ENCODE assay signal across 8 cellular contexts in genomic region chr20:32743237-32744112, GRCh38. TPM values are rescaled to one million over a fixed set of nuclear protein-coding genes. Genes with fewer than 3 reads are reported as not detected.
A peak's percentile ranks its signal among the peaks of the same experiment; 100 is the strongest.
DNase-seq lines count a peak whose midpoint lies in the region; ATAC-seq, FAIRE-seq and TF ChIP-seq lines count a peak whose summit lies in the region.

Gene COMMD7 (minus strand): TSS chr20:32743467. CDS start chr20:32743391, 76 bp downstream.

- intact Hi-C loops in Calu3 (cut with micrococcal nuclease; ENCODE audit: unreplicated experiment): no loop called here

- H3K27ac Mint-ChIP-seq in Calu3 (ENCODE audit: unreplicated experiment): peak within 1 kb of the TSS; percentile 81

- H3K27me3 Mint-ChIP-seq in Calu3 (ENCODE audit: unreplicated experiment): no peaks in the 10 kb centered on the region

- peaks cover 23% of the 10 kb centered on the region for H3K4me1 Mint-ChIP-seq in Calu3 (ENCODE audit: low read depth, unreplicated experiment)

- peak within 1 kb of the TSS; percentile 58 for H3K4me3 ChIP-seq in bronchial epithelial cell (ENCODE audit: low read depth, low read length)

- peak; percentile 76 for DNase-seq in Calu3
- peak; percentile 36 for DNase-seq in MV-4-11 (lab: John Stamatoyannopoulos, UW)
- peak; percentile 36 for DNase-seq in bronchial epithelial cell (ENCODE audit: low read depth)
- DNase-seq in islet precursor cell: peak; percentile 88
- DNase-seq in stimulated activated CD4-positive, alpha-beta T cell treated with anti-CD3 and anti-CD28 coated beads, Interleukin-12 subunit alpha, Interleukin-12 subunit beta, amount 100 ng/mL, for 4 hours: peak; percentile 63

- no TSS peak for BruUV-seq in Calu3 (replicated peaks; lab: Mats Ljungman, UMichigan)

- TF ChIP-seq CTCF in Calu3 (IDR thresholded peaks at IDR 0.05; ENCODE audit: unreplicated experiment): no peak
- no peak for TF ChIP-seq CTCF in VCaP (conservative IDR thresholded peaks at IDR 0.05)
- TF ChIP-seq CTCF in bronchial epithelial cell (IDR thresholded peaks at IDR 0.05; ENCODE audit: insufficient read depth, low read length, severe bottlenecking): no peak

- H3K9me3 Mint-ChIP-seq in Calu3 (ENCODE audit: low read depth, unreplicated experiment): no peaks in the 10 kb centered on the region

- no peaks in the 10 kb centered on the region for H3K36me3 ChIP-seq in bronchial epithelial cell (ENCODE audit: control insufficient read depth, insufficient read depth, low read length)

- peak; percentile 61 for ATAC-seq in GM21619 (IDR thresholded peaks at IDR 0.05; ENCODE audit: unreplicated experiment)
- no peak for ATAC-seq in HG03159 (IDR thresholded peaks at IDR 0.05; ENCODE audit: unreplicated experiment)

- FAIRE-seq in bronchial epithelial cell (lab: Jason Lieb, UNC): no peak

- H3K27me3 ChIP-seq in bronchial epithelial cell (ENCODE audit: control insufficient read depth, insufficient read depth, low read length): no peaks in the 10 kb centered on the region

- CTCF ChIA-PET in Calu3 (lab: Charles Lee): interaction anchor here (0.6 to 2.6 kb wide), 6 partner anchors 12 to 87 kb away, joined by 3 to 15 read pairs (median 8); partner anchors contain the start of gene DNMT3B

- H3K27ac ChIP-seq in VCaP: peak within 1 kb of the TSS; percentile 87

- peak within 1 kb of the TSS; percentile 94 for H3K4me3 Mint-ChIP-seq in Calu3 (ENCODE audit: low read depth, unreplicated experiment)

- H3K36me3 Mint-ChIP-seq in Calu3 (ENCODE audit: insufficient read depth, unreplicated experiment): peaks cover 27% of the 10 kb centered on the region

RNA-seq across cellular contexts. Expression of gene COMMD7, which starts in this region (rescaled TPM):
- total RNA-seq in Calu3 (2022) (51.0 and 56.0 TPM in 2 replicates), bronchial epithelial cell (10.5 and 18.9 TPM in 2 replicates)

Comparison
In these comparisons a context has a peak if more than half of its experiments do, and no peak if none do; other contexts are left out.
1. DNase-seq: peak in every context shown above with its lines; median percentile 88 in islet precursor cell; 76 in Calu3; 63 in stimulated activated CD4-positive, alpha-beta T cell treated with anti-CD3 and anti-CD28 coated beads, Interleukin-12 subunit alpha, Interleukin-12 subunit beta, amount 100 ng/mL, for 4 hours; 36 in MV-4-11; 36 in bronchial epithelial cell.